In genomic region chr6:43053545-43054205, GRCh38 we compare ENCODE assay signal across 1 cellular context.
TF ChIP-seq lines count a peak whose summit lies in the region.

Gene CUL7 (minus strand): TSS chr6:43053851. CDS start chr6:43052788, 1,063 bp downstream.

TF ChIP-seq in K562, 482 proteins besides CTCF, POLR2A, EP300 and RAD21 (continued from another document and continues in another):
- TF ChIP-seq, protein P1, sequence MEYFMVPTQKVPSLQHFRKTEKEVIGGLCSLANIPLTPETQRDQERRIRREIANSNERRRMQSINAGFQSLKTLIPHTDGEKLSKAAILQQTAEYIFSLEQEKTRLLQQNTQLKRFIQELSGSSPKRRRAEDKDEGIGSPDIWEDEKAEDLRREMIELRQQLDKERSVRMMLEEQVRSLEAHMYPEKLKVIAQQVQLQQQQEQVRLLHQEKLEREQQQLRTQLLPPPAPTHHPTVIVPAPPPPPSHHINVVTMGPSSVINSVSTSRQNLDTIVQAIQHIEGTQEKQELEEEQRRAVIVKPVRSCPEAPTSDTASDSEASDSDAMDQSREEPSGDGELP (CRISPR knock-in tag; IDR thresholded peaks at IDR 0.05; ENCODE audit: borderline replicate concordance), result peak; percentile 80
- TF ChIP-seq DDX20 (tag; IDR thresholded peaks at IDR 0.05; ENCODE audit: low read depth), result no peak
- TF ChIP-seq PATZ1 (CRISPR knock-in tag; IDR thresholded peaks at IDR 0.05; ENCODE audit: borderline replicate concordance), result peak; percentile 83; the same call in 1 of the 2 replicates
- TF ChIP-seq, protein P2, sequence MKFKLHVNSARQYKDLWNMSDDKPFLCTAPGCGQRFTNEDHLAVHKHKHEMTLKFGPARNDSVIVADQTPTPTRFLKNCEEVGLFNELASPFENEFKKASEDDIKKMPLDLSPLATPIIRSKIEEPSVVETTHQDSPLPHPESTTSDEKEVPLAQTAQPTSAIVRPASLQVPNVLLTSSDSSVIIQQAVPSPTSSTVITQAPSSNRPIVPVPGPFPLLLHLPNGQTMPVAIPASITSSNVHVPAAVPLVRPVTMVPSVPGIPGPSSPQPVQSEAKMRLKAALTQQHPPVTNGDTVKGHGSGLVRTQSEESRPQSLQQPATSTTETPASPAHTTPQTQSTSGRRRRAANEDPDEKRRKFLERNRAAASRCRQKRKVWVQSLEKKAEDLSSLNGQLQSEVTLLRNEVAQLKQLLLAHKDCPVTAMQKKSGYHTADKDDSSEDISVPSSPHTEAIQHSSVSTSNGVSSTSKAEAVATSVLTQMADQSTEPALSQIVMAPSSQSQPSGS (CRISPR knock-in tag; IDR thresholded peaks at IDR 0.05), result no peak
- no peak for TF ChIP-seq POLR3A (IDR thresholded peaks at IDR 0.05; ENCODE audit: borderline replicate concordance, extremely low read depth, insufficient read depth, insufficient read length)
- TF ChIP-seq, protein P3, sequence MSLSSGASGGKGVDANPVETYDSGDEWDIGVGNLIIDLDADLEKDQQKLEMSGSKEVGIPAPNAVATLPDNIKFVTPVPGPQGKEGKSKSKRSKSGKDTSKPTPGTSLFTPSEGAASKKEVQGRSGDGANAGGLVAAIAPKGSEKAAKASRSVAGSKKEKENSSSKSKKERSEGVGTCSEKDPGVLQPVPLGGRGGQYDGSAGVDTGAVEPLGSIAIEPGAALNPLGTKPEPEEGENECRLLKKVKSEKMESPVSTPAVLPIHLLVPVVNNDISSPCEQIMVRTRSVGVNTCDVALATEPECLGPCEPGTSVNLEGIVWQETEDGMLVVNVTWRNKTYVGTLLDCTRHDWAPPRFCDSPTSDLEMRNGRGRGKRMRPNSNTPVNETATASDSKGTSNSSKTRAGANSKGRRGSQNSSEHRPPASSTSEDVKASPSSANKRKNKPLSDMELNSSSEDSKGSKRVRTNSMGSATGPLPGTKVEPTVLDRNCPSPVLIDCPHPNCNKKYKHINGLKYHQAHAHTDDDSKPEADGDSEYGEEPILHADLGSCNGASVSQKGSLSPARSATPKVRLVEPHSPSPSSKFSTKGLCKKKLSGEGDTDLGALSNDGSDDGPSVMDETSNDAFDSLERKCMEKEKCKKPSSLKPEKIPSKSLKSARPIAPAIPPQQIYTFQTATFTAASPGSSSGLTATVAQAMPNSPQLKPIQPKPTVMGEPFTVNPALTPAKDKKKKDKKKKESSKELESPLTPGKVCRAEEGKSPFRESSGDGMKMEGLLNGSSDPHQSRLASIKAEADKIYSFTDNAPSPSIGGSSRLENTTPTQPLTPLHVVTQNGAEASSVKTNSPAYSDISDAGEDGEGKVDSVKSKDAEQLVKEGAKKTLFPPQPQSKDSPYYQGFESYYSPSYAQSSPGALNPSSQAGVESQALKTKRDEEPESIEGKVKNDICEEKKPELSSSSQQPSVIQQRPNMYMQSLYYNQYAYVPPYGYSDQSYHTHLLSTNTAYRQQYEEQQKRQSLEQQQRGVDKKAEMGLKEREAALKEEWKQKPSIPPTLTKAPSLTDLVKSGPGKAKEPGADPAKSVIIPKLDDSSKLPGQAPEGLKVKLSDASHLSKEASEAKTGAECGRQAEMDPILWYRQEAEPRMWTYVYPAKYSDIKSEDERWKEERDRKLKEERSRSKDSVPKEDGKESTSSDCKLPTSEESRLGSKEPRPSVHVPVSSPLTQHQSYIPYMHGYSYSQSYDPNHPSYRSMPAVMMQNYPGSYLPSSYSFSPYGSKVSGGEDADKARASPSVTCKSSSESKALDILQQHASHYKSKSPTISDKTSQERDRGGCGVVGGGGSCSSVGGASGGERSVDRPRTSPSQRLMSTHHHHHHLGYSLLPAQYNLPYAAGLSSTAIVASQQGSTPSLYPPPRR (CRISPR knock-in tag; IDR thresholded peaks at IDR 0.05; ENCODE audit: borderline replicate concordance), result no peak; the same call in 1 of the 2 replicates
- no peak for TF ChIP-seq ZNF507 (tag; conservative IDR thresholded peaks at IDR 0.05)
- no peak; the same call in 1 of the 2 replicates for TF ChIP-seq ZNF644 (tag; IDR thresholded peaks at IDR 0.05; ENCODE audit: low read depth)
- TF ChIP-seq MYBL2 (IDR thresholded peaks at IDR 0.05; ENCODE audit: low read depth), result no peak
- TF ChIP-seq MYBL2 (CRISPR knock-in tag; IDR thresholded peaks at IDR 0.05; ENCODE audit: borderline replicate concordance), result no peak
- TF ChIP-seq SMAD3 (CRISPR knock-in tag; conservative IDR thresholded peaks at IDR 0.05), result peak; percentile 42; the same call in 1 of the 2 replicates
- TF ChIP-seq ZNF253 (CRISPR knock-in tag; conservative IDR thresholded peaks at IDR 0.05), result peak; percentile 51; the same call in 1 of the 2 replicates
- peak; percentile 96 for TF ChIP-seq SUPT5H (IDR thresholded peaks at IDR 0.05)
- TF ChIP-seq ZNF274 (IDR thresholded peaks at IDR 0.05; ENCODE audit: borderline replicate concordance, low read depth, low read length), result no peak
- TF ChIP-seq ZNF175 (CRISPR knock-in tag; IDR thresholded peaks at IDR 0.05; ENCODE audit: low read depth), result no peak
- TF ChIP-seq RERE (CRISPR knock-in tag; IDR thresholded peaks at IDR 0.05; ENCODE audit: borderline replicate concordance), result no peak
- TF ChIP-seq, protein P4, sequence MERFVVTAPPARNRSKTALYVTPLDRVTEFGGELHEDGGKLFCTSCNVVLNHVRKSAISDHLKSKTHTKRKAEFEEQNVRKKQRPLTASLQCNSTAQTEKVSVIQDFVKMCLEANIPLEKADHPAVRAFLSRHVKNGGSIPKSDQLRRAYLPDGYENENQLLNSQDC (CRISPR knock-in tag; IDR thresholded peaks at IDR 0.05), result peak; percentile 8; the same call in 1 of the 2 replicates
- TF ChIP-seq RBM25 (IDR thresholded peaks at IDR 0.05; ENCODE audit: low read depth, low read length, severe bottlenecking), result no peak
- no peak for TF ChIP-seq NCOA4 (IDR thresholded peaks at IDR 0.05; ENCODE audit: partially characterized antibody)
- TF ChIP-seq ATF4 (CRISPR knock-in tag; IDR thresholded peaks at IDR 0.05), result peak; percentile 83
- no peak for TF ChIP-seq SAP30 (IDR thresholded peaks at IDR 0.05; ENCODE audit: borderline replicate concordance, insufficient read depth, low read depth, low read length, poor library complexity, severe bottlenecking)
- no peak for TF ChIP-seq SIX5 (IDR thresholded peaks at IDR 0.05; ENCODE audit: borderline replicate concordance in 1 of 2, insufficient read depth in 1 of 2, low read depth in 1 of 2, low read length in 2 of 2)
- peak; percentile 80 for TF ChIP-seq EGR1 (conservative IDR thresholded peaks at IDR 0.05)
- TF ChIP-seq ZNF133 (CRISPR knock-in tag; IDR thresholded peaks at IDR 0.05), result no peak
- TF ChIP-seq ZBTB1 (CRISPR knock-in tag; IDR thresholded peaks at IDR 0.05; ENCODE audit: borderline replicate concordance, low read depth), result 0 out of 2 replicates have a peak, but pooled peaks have one; percentile 48
- TF ChIP-seq ZFP30 (CRISPR knock-in tag; IDR thresholded peaks at IDR 0.05; ENCODE audit: borderline replicate concordance), result no peak; the same call in 1 of the 2 replicates
- peak; percentile 61 for TF ChIP-seq RBBP5 (IDR thresholded peaks at IDR 0.05; ENCODE audit: borderline replicate concordance, insufficient read depth, low read length, poor library complexity, severe bottlenecking)
- TF ChIP-seq THAP12 (CRISPR knock-in tag; IDR thresholded peaks at IDR 0.05), result peak; percentile 96
- TF ChIP-seq ATF6 (CRISPR knock-in tag; IDR thresholded peaks at IDR 0.05), result peak; percentile 91; the same call in 1 of the 2 replicates
- no peak for TF ChIP-seq ZNF282 (CRISPR knock-in tag; IDR thresholded peaks at IDR 0.05)
- TF ChIP-seq WHSC1 (IDR thresholded peaks at IDR 0.05; ENCODE audit: low read length), result no peak
- TF ChIP-seq, protein P5, sequence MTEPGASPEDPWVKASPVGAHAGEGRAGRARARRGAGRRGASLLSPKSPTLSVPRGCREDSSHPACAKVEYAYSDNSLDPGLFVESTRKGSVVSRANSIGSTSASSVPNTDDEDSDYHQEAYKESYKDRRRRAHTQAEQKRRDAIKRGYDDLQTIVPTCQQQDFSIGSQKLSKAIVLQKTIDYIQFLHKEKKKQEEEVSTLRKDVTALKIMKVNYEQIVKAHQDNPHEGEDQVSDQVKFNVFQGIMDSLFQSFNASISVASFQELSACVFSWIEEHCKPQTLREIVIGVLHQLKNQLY (CRISPR knock-in tag; conservative IDR thresholded peaks at IDR 0.05), result peak in 1 of 2 experiments; percentile 93; a peak in 1 of 4 replicates
- TF ChIP-seq HMG20B (CRISPR knock-in tag; IDR thresholded peaks at IDR 0.05), result peak; percentile 82; the same call in 1 of the 2 replicates
- no peak for TF ChIP-seq ZNF707 (CRISPR knock-in tag; conservative IDR thresholded peaks at IDR 0.05)
